In the genomic region with DNA sequence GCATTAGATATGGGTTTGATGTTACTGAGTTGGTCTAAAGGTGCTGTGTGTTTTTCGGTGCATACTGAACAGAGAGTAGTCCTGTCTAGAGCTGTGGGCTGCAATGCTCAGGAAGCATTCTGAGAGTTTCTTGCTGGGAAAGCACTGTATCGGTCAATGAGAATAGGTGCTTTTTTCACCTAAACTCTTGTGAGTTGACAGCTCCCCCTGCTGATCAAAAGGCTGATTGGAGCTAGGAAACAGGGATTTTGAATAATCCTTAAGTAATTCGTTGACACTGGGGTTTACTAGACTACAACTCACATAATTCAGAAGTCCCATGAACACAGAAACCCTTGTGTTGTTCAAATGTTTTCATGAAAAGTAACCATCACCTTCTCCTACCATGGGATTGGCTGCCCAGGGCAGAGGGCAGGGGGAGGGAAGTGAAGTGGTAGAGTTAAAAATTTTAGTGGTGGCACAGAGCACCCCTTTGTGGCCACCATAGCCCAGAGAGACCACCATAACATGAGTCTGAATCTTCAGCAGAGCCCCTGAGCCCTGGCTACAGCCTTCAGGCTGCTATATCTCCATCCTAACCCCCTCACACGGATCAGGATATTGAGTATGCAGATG, we compare ENCODE assay signal across 8 cellular contexts. TPM values are rescaled to one million over a fixed set of nuclear protein-coding genes. Genes with fewer than 3 reads are reported as not detected.
A peak's percentile ranks its signal among the peaks of the same experiment; 100 is the strongest.
DNase-seq lines count a peak whose midpoint lies in the region; ATAC-seq and TF ChIP-seq lines count a peak whose summit lies in the region.

No MANE protein-coding gene starts in this region.

- no peak overlapping the region for H3K4me3 ChIP-seq in esophagus muscularis mucosa
- no peak overlapping the region for H3K4me3 ChIP-seq in naive thymus-derived CD4-positive, alpha-beta T cell (ENCODE audit: low read length)

- H3K9me3 Mint-ChIP-seq in activated CD4-positive, alpha-beta memory T cell treated with anti-CD3 and anti-CD28 coated beads, Interleukin-2, amount 10 ng/mL, durations not matched to agents 7 days and 5 days = no peaks in the 10 kb centered on the region
- H3K9me3 Mint-ChIP-seq in naive thymus-derived CD4-positive, alpha-beta T cell = peaks cover 0 to 7% (median 0%) of the 10 kb centered on the region in 11 donors

- TF ChIP-seq EP300 in esophagus muscularis mucosa (IDR thresholded peaks at IDR 0.05) = no peak

- TF ChIP-seq POLR2A in esophagus muscularis mucosa (IDR thresholded peaks at IDR 0.05; ENCODE audit: low read depth) = no peak

- H3K36me3 Mint-ChIP-seq in activated CD4-positive, alpha-beta memory T cell treated with anti-CD3 and anti-CD28 coated beads, Interleukin-2, amount 10 ng/mL, durations not matched to agents 7 days and 5 days (ENCODE audit: low read depth) = no peaks in the 10 kb centered on the region
- peaks cover 0 to 3% (median 0%) of the 10 kb centered on the region in 5 donors for H3K36me3 Mint-ChIP-seq in naive thymus-derived CD4-positive, alpha-beta T cell

- peak; percentile 50 for ATAC-seq in naive thymus-derived CD4-positive, alpha-beta T cell
- no peak for ATAC-seq in omental fat pad (ENCODE audit: low FRiP score)

- no peaks in the 10 kb centered on the region for H3K4me1 ChIP-seq in esophagus muscularis mucosa
- H3K4me1 ChIP-seq in naive thymus-derived CD4-positive, alpha-beta T cell (ENCODE audit: control insufficient read depth in 2 of 2, insufficient read depth in 2 of 2, low read length in 2 of 2) = no peaks in the 10 kb centered on the region

- WGBS in esophagus muscularis mucosa = 29% methylated on average over 4 of the region's 4 CpGs

- peak; percentile 56 to 70 (median 69) for TF ChIP-seq CTCF in esophagus muscularis mucosa (IDR thresholded peaks at IDR 0.05)
- peak in 1 of 3 donors; percentile 72 for TF ChIP-seq CTCF in omental fat pad (IDR thresholded peaks at IDR 0.05)

- H3K9me3 ChIP-seq in esophagus muscularis mucosa = peaks cover 0 to 3% (median 0%) of the 10 kb centered on the region in 4 donors
- H3K9me3 ChIP-seq in naive thymus-derived CD4-positive, alpha-beta T cell (ENCODE audit: control insufficient read depth in 2 of 3, low read length in 3 of 3) = no peaks in the 10 kb centered on the region

- no peak overlapping the region for H3K27ac Mint-ChIP-seq in activated CD4-positive, alpha-beta memory T cell treated with anti-CD3 and anti-CD28 coated beads, Interleukin-2, amount 10 ng/mL, durations not matched to agents 7 days and 5 days
- no peak overlapping the region for H3K27ac Mint-ChIP-seq in naive thymus-derived CD4-positive, alpha-beta T cell

- H3K27ac ChIP-seq in esophagus muscularis mucosa (replicated peaks in 1 of 4) = no peak overlapping the region
- H3K27ac ChIP-seq in naive thymus-derived CD4-positive, alpha-beta T cell (ENCODE audit: low read depth, low read length) = no peak overlapping the region

- POLR2A ChIA-PET in activated CD4-positive, alpha-beta memory T cell treated with anti-CD3 and anti-CD28 coated beads, Interleukin-2, amount 10 ng/mL, durations not matched to agents 7 days and 5 days (lab: Charles Lee) = interaction anchor here (1.0 to 2.3 kb wide), 3 partner anchors 8 to 756 kb away, joined by 4 to 6 read pairs (median 5); a partner anchor contains a TSS
- POLR2A ChIA-PET in naive thymus-derived CD4-positive, alpha-beta T cell (lab: Charles Lee) = interaction anchor here (1.8 kb wide), 1 partner anchor 756 kb away, joined by 10 read pairs; no protein-coding TSS in a partner anchor

- H3K4me1 Mint-ChIP-seq in activated CD4-positive, alpha-beta memory T cell treated with anti-CD3 and anti-CD28 coated beads, Interleukin-2, amount 10 ng/mL, durations not matched to agents 7 days and 5 days = no peaks in the 10 kb centered on the region
- H3K4me1 Mint-ChIP-seq in naive thymus-derived CD4-positive, alpha-beta T cell = peaks cover 0 to 7% (median 5%) of the 10 kb centered on the region in 7 donors

- intact Hi-C loops in esophagus muscularis mucosa (cut with DNase I) = loop anchor here (10.0 kb wide), 2 partner anchors 267 to 697 kb away; a partner anchor contains a TSS
- intact Hi-C loops in naive thymus-derived CD4-positive, alpha-beta T cell (cut with micrococcal nuclease) = loop anchor here (1.0 to 2.0 kb wide), 9 partner anchors 103 to 803 kb away; a partner anchor contains a TSS

- H3K27me3 ChIP-seq in esophagus muscularis mucosa = no peaks in the 10 kb centered on the region
- H3K27me3 ChIP-seq in naive thymus-derived CD4-positive, alpha-beta T cell (ENCODE audit: control insufficient read depth in 2 of 2, insufficient read depth in 2 of 2, low read length in 2 of 2) = no peaks in the 10 kb centered on the region

- in situ Hi-C loops in G401 (cut with HindIII; ENCODE audit: low sequenced_read_pairs) = no loop called here

- H3K27me3 Mint-ChIP-seq in activated CD4-positive, alpha-beta memory T cell treated with anti-CD3 and anti-CD28 coated beads, Interleukin-2, amount 10 ng/mL, durations not matched to agents 7 days and 5 days = peaks cover 3% of the 10 kb centered on the region
- H3K27me3 Mint-ChIP-seq in naive thymus-derived CD4-positive, alpha-beta T cell = peaks cover 0 to 4% (median 3%) of the 10 kb centered on the region in 5 donors

- peaks cover 0 to 25% (median 8%) of the 10 kb centered on the region in 4 donors for H3K36me3 ChIP-seq in esophagus muscularis mucosa
- H3K36me3 ChIP-seq in naive thymus-derived CD4-positive, alpha-beta T cell (ENCODE audit: control insufficient read depth in 2 of 3, insufficient read depth in 3 of 3, low read length in 3 of 3) = no peaks in the 10 kb centered on the region

- CTCF ChIA-PET in activated CD4-positive, alpha-beta memory T cell treated with anti-CD3 and anti-CD28 coated beads, Interleukin-2, amount 10 ng/mL, durations not matched to agents 7 days and 5 days (lab: Charles Lee) = interaction anchor here (0.6 to 2.4 kb wide), 8 partner anchors 12 to 756 kb away, joined by 3 to 18 read pairs (median 6); a partner anchor contains a TSS
- CTCF ChIA-PET in naive thymus-derived CD4-positive, alpha-beta T cell (lab: Charles Lee) = interaction anchor here (0.8 to 5.0 kb wide), 5 partner anchors 102 to 758 kb away, joined by 3 to 26 read pairs (median 5); a partner anchor contains a TSS

- DNase-seq in A172 (ENCODE audit: low spot score) (peak; percentile 56), G401 (ENCODE audit: low spot score) (peak; percentile 80), NCI-H128 (lab: John Stamatoyannopoulos, UW; ENCODE audit: unreplicated experiment) (peak; percentile 18), esophagus muscularis mucosa (ENCODE audit: extremely low spot score) (no peak), UCSD-AML1 (lab: John Stamatoyannopoulos, UW; ENCODE audit: unreplicated experiment) (no peak), omental fat pad (ENCODE audit: low spot score) (no peak)
- DNase-seq in activated CD4-positive, alpha-beta memory T cell treated with anti-CD3 and anti-CD28 coated beads, Interleukin-2, amount 10 ng/mL, durations not matched to agents 7 days and 5 days = peak; percentile 61
- DNase-seq in naive thymus-derived CD4-positive, alpha-beta T cell = peak in 8 of 9 donors; percentile 22 to 66 (median 49)

- no peak overlapping the region for H3K4me3 Mint-ChIP-seq in activated CD4-positive, alpha-beta memory T cell treated with anti-CD3 and anti-CD28 coated beads, Interleukin-2, amount 10 ng/mL, durations not matched to agents 7 days and 5 days
- no peak overlapping the region for H3K4me3 Mint-ChIP-seq in naive thymus-derived CD4-positive, alpha-beta T cell

RNA-seq across cellular contexts. Expression of a gene that starts 13.0 kb away (rescaled TPM):
- 128 and 156 TPM in 2 replicates for total RNA-seq in A172 (2014; rRNA removed; shearing (Covaris generic))
- 112 and 162 TPM in 2 replicates for total RNA-seq in G401 (2014; rRNA removed; shearing (Covaris generic))
- total RNA-seq in activated CD4-positive, alpha-beta memory T cell treated with anti-CD3 and anti-CD28 coated beads, Interleukin-2, amount 10 ng/mL, durations not matched to agents 7 days and 5 days = 100 to 1,000 TPM; 143 to 149 TPM
- total RNA-seq in esophagus muscularis mucosa (10 to 100 TPM; 16.2 to 34.6 (median 24.9) TPM), omental fat pad (10 to 100 TPM; 27.0 to 54.7 (median 39.4) TPM)
- total RNA-seq in naive thymus-derived CD4-positive, alpha-beta T cell = 100 to 1,000 TPM in 1 of 5 experiments, 10 to 100 TPM in 4; 28.2 to 182 (median 68.0) TPM
- 10 to 100 TPM; 40.9 to 48.4 TPM for polyA plus RNA-seq in naive thymus-derived CD4-positive, alpha-beta T cell

RNA-seq across cellular contexts. Expression of a gene that starts 19.0 kb away (rescaled TPM):
- 20.2 and 22.5 TPM in 2 replicates for total RNA-seq in A172 (2014; rRNA removed; shearing (Covaris generic))
- total RNA-seq in G401 (2014; rRNA removed; shearing (Covaris generic)) = 48.4 and 52.6 TPM in 2 replicates
- total RNA-seq in activated CD4-positive, alpha-beta memory T cell treated with anti-CD3 and anti-CD28 coated beads, Interleukin-2, amount 10 ng/mL, durations not matched to agents 7 days and 5 days = 10 to 100 TPM; 24.5 to 25.4 TPM
- total RNA-seq in esophagus muscularis mucosa = 10 to 100 TPM; 27.8 to 50.5 (median 42.6) TPM
- total RNA-seq in naive thymus-derived CD4-positive, alpha-beta T cell = 10 to 100 TPM; 29.9 to 40.6 (median 31.3) TPM
- 10 to 100 TPM; 12.8 to 22.8 TPM for polyA plus RNA-seq in naive thymus-derived CD4-positive, alpha-beta T cell
- 10 to 100 TPM; 25.1 to 39.0 (median 27.8) TPM for total RNA-seq in omental fat pad

Comparison
In these comparisons a context has a peak if more than half of its experiments do, and no peak if none do; other contexts are left out.
1. DNase-seq: peak in A172 (single experiment), G401 (single experiment), NCI-H128 (single experiment), activated CD4-positive, alpha-beta memory T cell treated with anti-CD3 and anti-CD28 coated beads, Interleukin-2, amount 10 ng/mL, durations not matched to agents 7 days and 5 days (single experiment) and naive thymus-derived CD4-positive, alpha-beta T cell (8 of 9); none in esophagus muscularis mucosa (single experiment), UCSD-AML1 (single experiment) and omental fat pad (single experiment).